39 cellular contexts compared by ENCODE assay signal in genomic region chr3:43451670-43452254, GRCh38.
"Had no signal": no experiment of that assay in that cellular context is flagged by ENCODE, and none has a peak within 500 bp of the region (broad histone marks: within the 10 kb centered on the region; RNA-seq: fewer than 3 reads in every experiment).

No MANE protein-coding gene starts in this region.

- H3K4me1 ChIP-seq: ascending aorta, breast epithelium had no signal

- H3K27ac ChIP-seq: adrenal gland, ascending aorta, body of pancreas, brain microvascular endothelial cell, breast epithelium, cardiac muscle cell had no signal

- H3K4me1 Mint-ChIP-seq: activated naive CD8-positive, alpha-beta T cell treated with anti-CD3 and anti-CD28 coated beads, Interleukin-2, amount 50 U/mL, for 24 hours; brain had no signal

- H3K4me3 Mint-ChIP-seq: activated naive CD4-positive, alpha-beta T cell treated with anti-CD3 and anti-CD28 coated beads for 36 hours; activated naive CD4-positive, alpha-beta T cell treated with anti-CD3 and anti-CD28 coated beads, Interleukin-2, amount 10 ng/mL, durations not matched to agents 7 days and 5 days; activated naive CD4-positive, alpha-beta T cell treated with anti-CD3 and anti-CD28 coated beads, Interleukin-2, amount 50 U/mL, for 24 hours; activated naive CD8-positive, alpha-beta T cell; activated naive CD8-positive, alpha-beta T cell treated with anti-CD3 and anti-CD28 coated beads for 36 hours; activated naive CD8-positive, alpha-beta T cell treated with anti-CD3 and anti-CD28 coated beads, Interleukin-2, amount 10 ng/mL, durations not matched to agents 7 days and 5 days; activated naive CD8-positive, alpha-beta T cell treated with anti-CD3 and anti-CD28 coated beads, Interleukin-2, amount 50 U/mL, for 24 hours; activated T-cell treated with anti-CD3 and anti-CD28 coated beads, Interleukin-2, amount 50 U/mL, for 4 hours; activated T-cell treated with anti-CD3 and anti-CD28 coated beads, Interleukin-2, amount 50 U/mL, for 72 hours; activated T-helper 1 cell treated with anti-CD3 and anti-CD28 coated beads, Interleukin-12 subunit alpha, Interleukin-12 subunit beta, Interleukin-2, Interleukin-4 antibody, amounts not matched to agents 30 ng/mL and 10 ng/mL and 1 ng/mL, durations not matched to agents 14 hours and 24 hours and 36 hours; activated T-helper 17 cell treated with anti-CD3 and anti-CD28 coated beads, Interleukin-2, amount 50 U/mL, for 72 hours; brain; central memory CD8-positive, alpha-beta T cell had no signal

- H3K36me3 ChIP-seq: adrenal gland, ascending aorta, brain microvascular endothelial cell, breast epithelium, cardiac muscle cell had no signal

- H3K27me3 ChIP-seq: adrenal gland, ascending aorta, body of pancreas, brain microvascular endothelial cell, breast epithelium, cardiac muscle cell had no signal

- H3K27ac Mint-ChIP-seq: activated naive CD4-positive, alpha-beta T cell treated with anti-CD3 and anti-CD28 coated beads for 36 hours; activated naive CD4-positive, alpha-beta T cell treated with anti-CD3 and anti-CD28 coated beads, Interleukin-2, amount 10 ng/mL, durations not matched to agents 7 days and 5 days; activated naive CD4-positive, alpha-beta T cell treated with anti-CD3 and anti-CD28 coated beads, Interleukin-2, amount 50 U/mL, for 24 hours; activated naive CD4-positive, alpha-beta T cell treated with anti-CD3 and anti-CD28 coated beads, Interleukin-2, amount 50 U/mL, for 72 hours; activated naive CD8-positive, alpha-beta T cell; activated naive CD8-positive, alpha-beta T cell treated with anti-CD3 and anti-CD28 coated beads for 36 hours; activated naive CD8-positive, alpha-beta T cell treated with anti-CD3 and anti-CD28 coated beads, Interleukin-2, amount 10 ng/mL, durations not matched to agents 7 days and 5 days; activated naive CD8-positive, alpha-beta T cell treated with anti-CD3 and anti-CD28 coated beads, Interleukin-2, amount 50 U/mL, for 24 hours; activated T-cell treated with anti-CD3 and anti-CD28 coated beads, Interleukin-2, amount 50 U/mL, for 72 hours; activated T-helper 1 cell treated with anti-CD3 and anti-CD28 coated beads, Interleukin-12 subunit alpha, Interleukin-12 subunit beta, Interleukin-2, Interleukin-4 antibody, amounts not matched to agents 30 ng/mL and 10 ng/mL and 1 ng/mL, durations not matched to agents 14 hours and 24 hours and 36 hours; activated T-helper 17 cell treated with anti-CD3 and anti-CD28 coated beads, Interleukin-2, amount 50 U/mL, for 72 hours; activated T-helper 2 cell treated with anti-CD3 and anti-CD28 coated beads, Interferon-gamma antibody, Interleukin-2, Interleukin-4, amounts not matched to agents 10 μg/mL and 5 μg/mL and 100 μg/mL, durations not matched to agents 14 hours and 24 hours and 36 hours; brain had no signal

- H3K27me3 Mint-ChIP-seq: activated naive CD4-positive, alpha-beta T cell treated with anti-CD3 and anti-CD28 coated beads, Interleukin-2, amount 10 ng/mL, durations not matched to agents 7 days and 5 days; activated naive CD4-positive, alpha-beta T cell treated with anti-CD3 and anti-CD28 coated beads, Interleukin-2, amount 50 U/mL, for 24 hours; activated naive CD8-positive, alpha-beta T cell; activated naive CD8-positive, alpha-beta T cell treated with anti-CD3 and anti-CD28 coated beads for 36 hours; activated naive CD8-positive, alpha-beta T cell treated with anti-CD3 and anti-CD28 coated beads, Interleukin-2, amount 10 ng/mL, durations not matched to agents 7 days and 5 days; activated naive CD8-positive, alpha-beta T cell treated with anti-CD3 and anti-CD28 coated beads, Interleukin-2, amount 50 U/mL, for 24 hours; activated T-helper 17 cell treated with anti-CD3 and anti-CD28 coated beads, Interleukin-2, amount 50 U/mL, for 72 hours; brain; central memory CD8-positive, alpha-beta T cell had no signal

- H3K9me3 ChIP-seq: adrenal gland, ascending aorta, body of pancreas, breast epithelium had no signal

- DNase-seq: activated effector memory CD4-positive, alpha-beta T cell treated with anti-CD3 and anti-CD28 coated beads, Interleukin-2, amount 50 U/mL, for 16 hours; activated effector memory CD4-positive, alpha-beta T cell treated with Interleukin-2 at 50 U/mL for 16 hours; activated gamma-delta T cell; activated gamma-delta T cell treated with Interleukin-2 at 50 U/mL for 16 hours; activated naive CD4-positive, alpha-beta T cell; activated naive CD4-positive, alpha-beta T cell treated with anti-CD3 and anti-CD28 coated beads for 36 hours; activated naive CD4-positive, alpha-beta T cell treated with anti-CD3 and anti-CD28 coated beads, Interleukin-2, amount 10 ng/mL, durations not matched to agents 7 days and 5 days; activated naive CD4-positive, alpha-beta T cell treated with anti-CD3 and anti-CD28 coated beads, Interleukin-2, amount 50 U/mL, for 16 hours; activated naive CD4-positive, alpha-beta T cell treated with Interleukin-2 at 50 U/mL for 16 hours; activated naive CD8-positive, alpha-beta T cell treated with anti-CD3 and anti-CD28 coated beads for 36 hours; activated naive CD8-positive, alpha-beta T cell treated with anti-CD3 and anti-CD28 coated beads, Interleukin-2, amount 10 ng/mL, durations not matched to agents 7 days and 5 days; activated naive CD8-positive, alpha-beta T cell treated with anti-CD3 and anti-CD28 coated beads, Interleukin-2, amount 50 U/mL, for 24 hours; activated T-cell treated with anti-CD3 and anti-CD28 coated beads, Interleukin-2, amount 50 U/mL, for 4 hours; activated T-cell treated with anti-CD3 and anti-CD28 coated beads, Interleukin-2, amount 50 U/mL, for 48 hours; activated T-cell treated with anti-CD3 and anti-CD28 coated beads, Interleukin-2, amount 50 U/mL, for 72 hours; adrenal gland; amniotic stem cell; amygdala; anterior cingulate cortex; aorta; body of pancreas; brain microvascular endothelial cell; caudate nucleus; central memory CD4-positive, alpha-beta T cell; cerebellar nuclear complex had no signal

- H3K9me3 Mint-ChIP-seq: activated naive CD4-positive, alpha-beta T cell treated with anti-CD3 and anti-CD28 coated beads for 36 hours; activated naive CD4-positive, alpha-beta T cell treated with anti-CD3 and anti-CD28 coated beads, Interleukin-2, amount 10 ng/mL, durations not matched to agents 7 days and 5 days; activated naive CD4-positive, alpha-beta T cell treated with anti-CD3 and anti-CD28 coated beads, Interleukin-2, amount 50 U/mL, for 24 hours; activated naive CD4-positive, alpha-beta T cell treated with anti-CD3 and anti-CD28 coated beads, Interleukin-2, amount 50 U/mL, for 72 hours; activated naive CD8-positive, alpha-beta T cell treated with anti-CD3 and anti-CD28 coated beads, Interleukin-2, amount 50 U/mL, for 24 hours; activated T-cell treated with anti-CD3 and anti-CD28 coated beads, Interleukin-2, amount 50 U/mL, for 4 hours; activated T-helper 1 cell treated with anti-CD3 and anti-CD28 coated beads, Interleukin-12 subunit alpha, Interleukin-12 subunit beta, Interleukin-2, Interleukin-4 antibody, amounts not matched to agents 30 ng/mL and 10 ng/mL and 1 ng/mL, durations not matched to agents 14 hours and 24 hours and 36 hours; activated T-helper 17 cell treated with anti-CD3 and anti-CD28 coated beads, Interleukin-2, amount 50 U/mL, for 72 hours; activated T-helper 2 cell treated with anti-CD3 and anti-CD28 coated beads, Interferon-gamma antibody, Interleukin-2, Interleukin-4, amounts not matched to agents 10 μg/mL and 5 μg/mL and 100 μg/mL, durations not matched to agents 14 hours and 24 hours and 36 hours; brain; central memory CD8-positive, alpha-beta T cell had no signal

- H3K36me3 Mint-ChIP-seq: activated naive CD4-positive, alpha-beta T cell treated with anti-CD3 and anti-CD28 coated beads, Interleukin-2, amount 10 ng/mL, durations not matched to agents 7 days and 5 days; activated naive CD4-positive, alpha-beta T cell treated with anti-CD3 and anti-CD28 coated beads, Interleukin-2, amount 50 U/mL, for 24 hours; activated naive CD4-positive, alpha-beta T cell treated with anti-CD3 and anti-CD28 coated beads, Interleukin-2, amount 50 U/mL, for 72 hours; activated naive CD8-positive, alpha-beta T cell; activated naive CD8-positive, alpha-beta T cell treated with anti-CD3 and anti-CD28 coated beads for 36 hours had no signal

- H3K4me3 ChIP-seq: adrenal gland, ascending aorta, body of pancreas, breast epithelium, cardiac muscle cell had no signal

- ATAC-seq: activated naive CD4-positive, alpha-beta T cell treated with anti-CD3 and anti-CD28 coated beads, Interleukin-2, amount 50 U/mL, for 72 hours; activated naive CD8-positive, alpha-beta T cell treated with anti-CD3 and anti-CD28 coated beads, Interleukin-2, amount 50 U/mL, for 24 hours; activated T-cell treated with anti-CD3 and anti-CD28 coated beads, Interleukin-2, amount 50 U/mL, for 4 hours; activated T-cell treated with anti-CD3 and anti-CD28 coated beads, Interleukin-2, amount 50 U/mL, for 72 hours; activated T-helper 17 cell treated with anti-CD3 and anti-CD28 coated beads, Interleukin-2, amount 50 U/mL, for 72 hours; body of pancreas had no signal

- FAIRE-seq: astrocyte, bronchial epithelial cell, colon had no signal
